ENCODE assay signal across 3 cellular contexts in genomic region chr15:74130849-74131617, GRCh38.
TF ChIP-seq lines count a peak whose summit lies in the region.

No MANE protein-coding gene starts in this region.

TF ChIP-seq in SK-N-SH, 30 proteins besides CTCF, POLR2A, EP300 and RAD21:
- TF ChIP-seq IRF3 (IDR thresholded peaks at IDR 0.05; ENCODE audit: low read depth, low read length) (no peak), RXRA (IDR thresholded peaks at IDR 0.05; ENCODE audit: borderline replicate concordance, low read depth) (no peak), FOXJ3 (CRISPR knock-in tag; IDR thresholded peaks at IDR 0.05) (no peak), FOSL2 (IDR thresholded peaks at IDR 0.05; ENCODE audit: borderline replicate concordance, low read depth) (no peak), MAX (IDR thresholded peaks at IDR 0.05; ENCODE audit: low read depth) (no peak), ZBTB33 (IDR thresholded peaks at IDR 0.05; ENCODE audit: borderline replicate concordance, low read depth) (no peak), REST (IDR thresholded peaks at IDR 0.05; ENCODE audit: low read depth, low read length) (no peak)

TF ChIP-seq in SK-N-SH treated with all-trans-retinoic acid at 6 μM for 48 hours, 23 proteins besides CTCF, POLR2A, EP300 and RAD21 (continued from another document):
- TF ChIP-seq CSRNP3 (CRISPR knock-in tag; IDR thresholded peaks at IDR 0.05): no peak
- no peak for TF ChIP-seq TOX (CRISPR knock-in tag; IDR thresholded peaks at IDR 0.05; ENCODE audit: borderline replicate concordance)
- no peak for TF ChIP-seq ISL1 (CRISPR knock-in tag; IDR thresholded peaks at IDR 0.05)
- TF ChIP-seq POU6F1 (CRISPR knock-in tag; IDR thresholded peaks at IDR 0.05; ENCODE audit: borderline replicate concordance, low read depth): no peak
- no peak for TF ChIP-seq PATZ1 (CRISPR knock-in tag; IDR thresholded peaks at IDR 0.05; ENCODE audit: borderline replicate concordance)
- TF ChIP-seq ZFP30 (CRISPR knock-in tag; IDR thresholded peaks at IDR 0.05): no peak

TF ChIP-seq in HEK293, 187 proteins besides CTCF, POLR2A, EP300 and RAD21 (continued from another document):
- no peak for TF ChIP-seq PRDM2 (tag by site-specific recombination; IDR thresholded peaks at IDR 0.05; ENCODE audit: borderline replicate concordance)
- TF ChIP-seq ZNF670 (tag by site-specific recombination; IDR thresholded peaks at IDR 0.05; ENCODE audit: low read depth): no peak
- no peak for TF ChIP-seq AEBP2 (tag by site-specific recombination; IDR thresholded peaks at IDR 0.05; ENCODE audit: borderline replicate concordance)
- TF ChIP-seq ZNF341 (tag by site-specific recombination; IDR thresholded peaks at IDR 0.05; ENCODE audit: low read depth): peak; percentile 70
- no peak for TF ChIP-seq ZNF558 (tag by site-specific recombination; IDR thresholded peaks at IDR 0.05)
- TF ChIP-seq ZNF23 (tag by site-specific recombination; IDR thresholded peaks at IDR 0.05; ENCODE audit: borderline replicate concordance): no peak
- TF ChIP-seq ZNF404 (tag by site-specific recombination; IDR thresholded peaks at IDR 0.05): no peak
- TF ChIP-seq ZNF362 (tag by site-specific recombination; IDR thresholded peaks at IDR 0.05): no peak
- no peak for TF ChIP-seq ZNF239 (tag by site-specific recombination; IDR thresholded peaks at IDR 0.05)
- no peak for TF ChIP-seq ZNF530 (tag by site-specific recombination; IDR thresholded peaks at IDR 0.05; ENCODE audit: low read depth)
- no peak for TF ChIP-seq ZNF146 (tag by site-specific recombination; IDR thresholded peaks at IDR 0.05)
- no peak for TF ChIP-seq ZNF610 (tag by site-specific recombination; IDR thresholded peaks at IDR 0.05; ENCODE audit: borderline replicate concordance)
